Comparison of ENCODE assay signal across 2 cellular contexts in genomic region chr12:88547949-88548348, GRCh38. TPM values are rescaled to one million over a fixed set of nuclear protein-coding genes. Genes with fewer than 3 reads are reported as not detected.
"Had no signal": no experiment of that assay in that cellular context is flagged by ENCODE, and none has a peak within 500 bp of the region (broad histone marks: within the 10 kb centered on the region; RNA-seq: fewer than 3 reads in every experiment).

No MANE protein-coding gene starts in this region.

RNA-seq across cellular contexts. Expression of gene KITLG, which starts 32.3 kb away (rescaled TPM):
- total RNA-seq: activated CD4-positive, alpha-beta memory T cell treated with anti-CD3 and anti-CD28 coated beads, Interleukin-2, amount 10 ng/mL, durations not matched to agents 7 days and 5 days; activated CD8-positive, alpha-beta T cell treated with anti-CD3 and anti-CD28 coated beads, Interleukin-2, amount 10 ng/mL, durations not matched to agents 7 days and 5 days had no signal
